13 cellular contexts compared by ENCODE assay signal in the genomic region with DNA sequence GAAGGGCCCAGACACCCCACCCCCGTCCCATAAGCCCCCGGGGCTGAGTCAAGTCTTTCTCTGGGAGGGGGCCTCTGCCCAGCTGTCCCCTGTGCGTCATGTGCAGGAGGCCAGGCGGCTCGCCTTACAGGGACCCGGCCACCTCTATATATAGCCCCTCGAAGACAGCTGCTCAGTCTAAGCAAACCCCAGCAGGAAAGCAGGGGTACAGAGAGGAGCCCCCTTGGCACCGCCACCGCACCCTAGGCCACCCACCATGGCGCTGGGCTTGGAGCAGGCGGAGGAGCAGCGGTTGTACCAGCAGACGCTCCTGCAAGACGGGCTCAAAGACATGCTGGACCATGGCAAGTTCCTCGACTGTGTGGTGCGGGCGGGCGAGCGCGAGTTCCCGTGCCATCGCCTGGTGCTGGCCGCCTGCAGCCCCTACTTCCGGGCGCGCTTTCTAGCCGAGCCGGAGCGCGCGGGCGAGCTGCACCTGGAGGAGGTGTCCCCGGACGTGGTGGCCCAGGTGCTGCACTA. TPM values are rescaled to one million over a fixed set of nuclear protein-coding genes. Genes with fewer than 3 reads are reported as not detected.
DNase-seq lines count a peak whose midpoint lies in the region; ATAC-seq and TF ChIP-seq lines count a peak whose summit lies in the region.
"Had no signal": no experiment of that assay in that cellular context is flagged by ENCODE, and none has a peak within 500 bp of the region (broad histone marks: within the 10 kb centered on the region; RNA-seq: fewer than 3 reads in every experiment).

A gene with protein sequence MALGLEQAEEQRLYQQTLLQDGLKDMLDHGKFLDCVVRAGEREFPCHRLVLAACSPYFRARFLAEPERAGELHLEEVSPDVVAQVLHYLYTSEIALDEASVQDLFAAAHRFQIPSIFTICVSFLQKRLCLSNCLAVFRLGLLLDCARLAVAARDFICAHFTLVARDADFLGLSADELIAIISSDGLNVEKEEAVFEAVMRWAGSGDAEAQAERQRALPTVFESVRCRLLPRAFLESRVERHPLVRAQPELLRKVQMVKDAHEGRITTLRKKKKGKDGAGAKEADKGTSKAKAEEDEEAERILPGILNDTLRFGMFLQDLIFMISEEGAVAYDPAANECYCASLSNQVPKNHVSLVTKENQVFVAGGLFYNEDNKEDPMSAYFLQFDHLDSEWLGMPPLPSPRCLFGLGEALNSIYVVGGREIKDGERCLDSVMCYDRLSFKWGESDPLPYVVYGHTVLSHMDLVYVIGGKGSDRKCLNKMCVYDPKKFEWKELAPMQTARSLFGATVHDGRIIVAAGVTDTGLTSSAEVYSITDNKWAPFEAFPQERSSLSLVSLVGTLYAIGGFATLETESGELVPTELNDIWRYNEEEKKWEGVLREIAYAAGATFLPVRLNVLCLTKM (plus strand): TSS at position 175 of the 519 bp plus-strand sequence. CDS start 82 bp downstream, at position 257.

- H3K27me3 Mint-ChIP-seq in activated CD4-positive, alpha-beta memory T cell treated with anti-CD3 and anti-CD28 coated beads for 36 hours = peaks cover 25% of the 10 kb centered on the region
- peaks cover 18% of the 10 kb centered on the region for H3K27me3 Mint-ChIP-seq in activated CD4-positive, alpha-beta memory T cell treated with anti-CD3 and anti-CD28 coated beads, Interleukin-2, amount 10 ng/mL, durations not matched to agents 7 days and 5 days
- H3K27me3 Mint-ChIP-seq in MCF 10A (ENCODE audit: insufficient read depth, unreplicated experiment) = peaks cover 15% of the 10 kb centered on the region

- no peak within 1 kb of the TSS for H3K27ac ChIP-seq in left lung
- peak within 1 kb of the TSS; percentile 52 for H3K27ac ChIP-seq in suprapubic skin

- H3K27ac Mint-ChIP-seq in activated CD4-positive, alpha-beta memory T cell treated with anti-CD3 and anti-CD28 coated beads for 36 hours = no peak within 1 kb of the TSS
- H3K27ac Mint-ChIP-seq in activated CD4-positive, alpha-beta memory T cell treated with anti-CD3 and anti-CD28 coated beads, Interleukin-2, amount 10 ng/mL, durations not matched to agents 7 days and 5 days = no peak within 1 kb of the TSS
- peak within 1 kb of the TSS; percentile 82 for H3K27ac Mint-ChIP-seq in MCF 10A (ENCODE audit: low read depth, unreplicated experiment)
- H3K27ac Mint-ChIP-seq: activated naive CD4-positive, alpha-beta T cell treated with anti-CD3 and anti-CD28 coated beads, Interleukin-2, amount 50 U/mL, for 24 hours had no signal

- BruUV-seq in MCF 10A (replicated peaks; lab: Mats Ljungman, UMichigan) = no TSS peak

- TF ChIP-seq CTCF in MCF 10A (IDR thresholded peaks at IDR 0.05; ENCODE audit: unreplicated experiment) (no peak), left lung (IDR thresholded peaks at IDR 0.05) (no peak), suprapubic skin (IDR thresholded peaks at IDR 0.05) (no peak)

- no peak for TF ChIP-seq POLR2A in suprapubic skin (IDR thresholded peaks at IDR 0.05)

- ATAC-seq in left lung (no peak), HG03196 (IDR thresholded peaks at IDR 0.05; ENCODE audit: unreplicated experiment) (no peak)

- peak within 1 kb of the TSS; percentile 20 for H3K4me3 Mint-ChIP-seq in activated CD4-positive, alpha-beta memory T cell treated with anti-CD3 and anti-CD28 coated beads for 36 hours
- no peak within 1 kb of the TSS for H3K4me3 Mint-ChIP-seq in activated CD4-positive, alpha-beta memory T cell treated with anti-CD3 and anti-CD28 coated beads, Interleukin-2, amount 10 ng/mL, durations not matched to agents 7 days and 5 days
- H3K4me3 Mint-ChIP-seq in MCF 10A (ENCODE audit: unreplicated experiment) = no peak within 1 kb of the TSS
- H3K4me3 Mint-ChIP-seq: activated naive CD4-positive, alpha-beta T cell treated with anti-CD3 and anti-CD28 coated beads, Interleukin-2, amount 50 U/mL, for 24 hours had no signal

- H3K27me3 ChIP-seq in left lung (peaks cover 11 to 29% of the 10 kb centered on the region in 2 donors), suprapubic skin (peaks cover 8% of the 10 kb centered on the region)
- H3K27me3 ChIP-seq: SJSA1 had no signal

- no peaks in the 10 kb centered on the region for H3K36me3 ChIP-seq in left lung
- H3K36me3 ChIP-seq in suprapubic skin = no peaks in the 10 kb centered on the region
- H3K36me3 ChIP-seq: SJSA1 had no signal

- no peak for TF ChIP-seq EP300 in suprapubic skin (IDR thresholded peaks at IDR 0.05)

- H3K4me3 ChIP-seq in left lung (no peak within 1 kb of the TSS), suprapubic skin (peak within 1 kb of the TSS; percentile 28)

- DNase-seq in activated CD4-positive, alpha-beta memory T cell treated with anti-CD3 and anti-CD28 coated beads for 36 hours = no peak
- no peak for DNase-seq in activated CD4-positive, alpha-beta memory T cell treated with anti-CD3 and anti-CD28 coated beads, Interleukin-2, amount 10 ng/mL, durations not matched to agents 7 days and 5 days
- DNase-seq in MCF 10A (ENCODE audit: unreplicated experiment) (no peak), left lung (peak; percentile 15 to 68), suprapubic skin (ENCODE audit: low spot score in 2 of 2) (peak in 1 of 2 donors; percentile 62), NCI-H1417 (lab: John Stamatoyannopoulos, UW) (no peak), NCI-H1930 (lab: John Stamatoyannopoulos, UW) (no peak)
- DNase-seq: activated CD4-positive, alpha-beta T cell treated with anti-CD3 and anti-CD28 coated beads for 1 hour; effector CD8-positive, alpha-beta T cell; NCI-H69 had no signal

- peaks cover 4 to 10% of the 10 kb centered on the region in 2 donors for H3K4me1 ChIP-seq in left lung
- H3K4me1 ChIP-seq in suprapubic skin = peaks cover 26% of the 10 kb centered on the region

- no peaks in the 10 kb centered on the region for H3K36me3 Mint-ChIP-seq in activated CD4-positive, alpha-beta memory T cell treated with anti-CD3 and anti-CD28 coated beads for 36 hours
- H3K36me3 Mint-ChIP-seq in activated CD4-positive, alpha-beta memory T cell treated with anti-CD3 and anti-CD28 coated beads, Interleukin-2, amount 10 ng/mL, durations not matched to agents 7 days and 5 days (ENCODE audit: low read depth) = no peaks in the 10 kb centered on the region
- no peaks in the 10 kb centered on the region for H3K36me3 Mint-ChIP-seq in MCF 10A (ENCODE audit: insufficient read depth, unreplicated experiment)
- H3K36me3 Mint-ChIP-seq: activated naive CD4-positive, alpha-beta T cell treated with anti-CD3 and anti-CD28 coated beads, Interleukin-2, amount 50 U/mL, for 24 hours had no signal

- H3K9me3 ChIP-seq in left lung (no peaks in the 10 kb centered on the region), suprapubic skin (no peaks in the 10 kb centered on the region)
- H3K9me3 ChIP-seq: SJSA1 had no signal

- H3K4me1 Mint-ChIP-seq in activated CD4-positive, alpha-beta memory T cell treated with anti-CD3 and anti-CD28 coated beads for 36 hours (ENCODE audit: low read depth) = peaks cover 6% of the 10 kb centered on the region
- H3K4me1 Mint-ChIP-seq in activated CD4-positive, alpha-beta memory T cell treated with anti-CD3 and anti-CD28 coated beads, Interleukin-2, amount 10 ng/mL, durations not matched to agents 7 days and 5 days = peaks cover 11% of the 10 kb centered on the region
- H3K4me1 Mint-ChIP-seq in MCF 10A (ENCODE audit: insufficient read depth, unreplicated experiment) = peaks cover 19% of the 10 kb centered on the region
- H3K4me1 Mint-ChIP-seq: activated naive CD4-positive, alpha-beta T cell treated with anti-CD3 and anti-CD28 coated beads, Interleukin-2, amount 50 U/mL, for 24 hours had no signal

- 66% methylated on average over 23 of the region's 34 CpGs for WGBS in suprapubic skin

- H3K9me3 Mint-ChIP-seq in activated CD4-positive, alpha-beta memory T cell treated with anti-CD3 and anti-CD28 coated beads for 36 hours = no peaks in the 10 kb centered on the region
- H3K9me3 Mint-ChIP-seq in activated CD4-positive, alpha-beta memory T cell treated with anti-CD3 and anti-CD28 coated beads, Interleukin-2, amount 10 ng/mL, durations not matched to agents 7 days and 5 days = no peaks in the 10 kb centered on the region
- no peaks in the 10 kb centered on the region for H3K9me3 Mint-ChIP-seq in MCF 10A (ENCODE audit: unreplicated experiment)
- H3K9me3 Mint-ChIP-seq: activated naive CD4-positive, alpha-beta T cell treated with anti-CD3 and anti-CD28 coated beads, Interleukin-2, amount 50 U/mL, for 24 hours had no signal

- POLR2A ChIA-PET in activated CD4-positive, alpha-beta memory T cell treated with anti-CD3 and anti-CD28 coated beads for 36 hours (lab: Charles Lee) = no interaction called here
- POLR2A ChIA-PET in activated CD4-positive, alpha-beta memory T cell treated with anti-CD3 and anti-CD28 coated beads, Interleukin-2, amount 10 ng/mL, durations not matched to agents 7 days and 5 days (lab: Charles Lee) = no interaction called here
- POLR2A ChIA-PET in MCF 10A (lab: Yijun Ruan, JAX) = interaction anchor here (0.7 to 2.6 kb wide), 6 partner anchors 9 to 68 kb away, joined by 3 to 13 read pairs (median 6); no protein-coding TSS in a partner anchor

- CTCF ChIA-PET in activated CD4-positive, alpha-beta memory T cell treated with anti-CD3 and anti-CD28 coated beads for 36 hours (lab: Charles Lee) = interaction anchor here (1.0 kb wide), 1 partner anchor 59 kb away, joined by 3 read pairs; no protein-coding TSS in a partner anchor
- CTCF ChIA-PET in activated CD4-positive, alpha-beta memory T cell treated with anti-CD3 and anti-CD28 coated beads, Interleukin-2, amount 10 ng/mL, durations not matched to agents 7 days and 5 days (lab: Charles Lee) = no interaction called here
- CTCF ChIA-PET in MCF 10A (lab: Yijun Ruan, JAX) = no interaction called here

- intact Hi-C loops in activated CD4-positive, alpha-beta memory T cell treated with anti-CD3 and anti-CD28 coated beads for 36 hours (cut with micrococcal nuclease) = no loop called here
- intact Hi-C loops in MCF 10A (cut with micrococcal nuclease) = no loop called here
- intact Hi-C loops in left lung (cut with DNase I) = no loop called here

RNA-seq across cellular contexts. Expression of the gene that starts here (rescaled TPM):
- total RNA-seq in activated CD4-positive, alpha-beta memory T cell treated with anti-CD3 and anti-CD28 coated beads for 36 hours = not detected
- not detected for total RNA-seq in activated CD4-positive, alpha-beta memory T cell treated with anti-CD3 and anti-CD28 coated beads, Interleukin-2, amount 10 ng/mL, durations not matched to agents 7 days and 5 days
- total RNA-seq in MCF 10A (2022) (not detected in 2 replicates), left lung (not detected), suprapubic skin (not detected)
- total RNA-seq: SJSA1 had no signal

Comparison
In these comparisons a context has a peak if more than half of its experiments do, and no peak if none do; other contexts are left out.
1. Peak in DNase-seq in left lung; RNA of the gene not detected or under 1 TPM.